Comparison of ENCODE assay signal across 1 cellular context in genomic region chr11:73570415-73571114, GRCh38.
TF ChIP-seq lines count a peak whose summit lies in the region.

No MANE protein-coding gene starts in this region.

TF ChIP-seq in endothelial cell of umbilical vein, 7 proteins besides CTCF, POLR2A, EP300 and RAD21:
- TF ChIP-seq MYC (IDR thresholded peaks at IDR 0.05; ENCODE audit: low read depth, low read length) (no peak), POLR2AphosphoS5 (IDR thresholded peaks at IDR 0.05; ENCODE audit: insufficient read depth, low read depth, low read length) (no peak), JUN (IDR thresholded peaks at IDR 0.05; ENCODE audit: borderline replicate concordance, insufficient read depth, insufficient read length, low read depth) (no peak), GATA2 (IDR thresholded peaks at IDR 0.05; ENCODE audit: insufficient read depth, insufficient read length, low read depth, low read length) (no peak), FOS (IDR thresholded peaks at IDR 0.05; ENCODE audit: borderline replicate concordance, insufficient read depth, low read length) (peak; percentile 41)
